In genomic region chr4:181143241-181143854, GRCh38 we compare ENCODE assay signal across 8 cellular contexts.
A peak's percentile ranks its signal among the peaks of the same experiment; 100 is the strongest.
DNase-seq lines count a peak whose midpoint lies in the region; ATAC-seq, FAIRE-seq and TF ChIP-seq lines count a peak whose summit lies in the region.

No MANE protein-coding gene starts in this region.

- peaks cover 11% of the 10 kb centered on the region for H3K27me3 Mint-ChIP-seq in nephron (ENCODE audit: low read depth)

- DNase-seq in D721Med (ENCODE audit: insufficient read length, low spot score) = no peak
- peak; percentile 53 for DNase-seq in NCI-H774 (lab: John Stamatoyannopoulos, UW)
- peak; percentile 88 for DNase-seq in activated CD8-positive, alpha-beta memory T cell treated with anti-CD3 and anti-CD28 coated beads, Interleukin-2, amount 50 U/mL, for 48 hours
- DNase-seq in stimulated activated naive CD4-positive, alpha-beta T cell treated with Interleukin-2 at 50 U/mL for 16 hours (lab: John Stamatoyannopoulos, UW) = peak; percentile 50

- no peak overlapping the region for H3K27ac Mint-ChIP-seq in nephron

- H3K4me3 Mint-ChIP-seq in nephron = no peak overlapping the region

- no peaks in the 10 kb centered on the region for H3K36me3 Mint-ChIP-seq in nephron (ENCODE audit: low read depth)

- peak; percentile 89 for ATAC-seq in GM19397 (IDR thresholded peaks at IDR 0.05; ENCODE audit: unreplicated experiment)
- ATAC-seq in HG03442 (IDR thresholded peaks at IDR 0.05; ENCODE audit: unreplicated experiment) = peak; percentile 93
- ATAC-seq in esophagus mucosa = peak; percentile 59

- peak; percentile 99 for TF ChIP-seq CTCF in D721Med (IDR thresholded peaks at IDR 0.05; ENCODE audit: insufficient read depth, missing control alignments)
- peak; percentile 91 to 93 (median 92) for TF ChIP-seq CTCF in nephron (IDR thresholded peaks at IDR 0.05; ENCODE audit: unreplicated experiment in 3 of 3)

- no peaks in the 10 kb centered on the region for H3K9me3 Mint-ChIP-seq in nephron

- FAIRE-seq in D721Med (lab: Jason Lieb, UNC) = peak; percentile 90

- peaks cover 6% of the 10 kb centered on the region for H3K4me1 Mint-ChIP-seq in nephron
